8 cellular contexts compared by ENCODE assay signal in genomic region chr2:18387479-18388206, GRCh38.
DNase-seq lines count a peak whose midpoint lies in the region; ATAC-seq and TF ChIP-seq lines count a peak whose summit lies in the region.

No MANE protein-coding gene starts in this region.

- DNase-seq in CMK (ENCODE audit: low read depth): peak; percentile 45
- DNase-seq in NCI-H526 treated with DMSO at 0.1 percent for 48 hours (lab: John Stamatoyannopoulos, UW): peak; percentile 29
- DNase-seq in activated CD8-positive, alpha-beta memory T cell treated with anti-CD3 and anti-CD28 coated beads for 24 hours: peak; percentile 77
- DNase-seq in epithelial cell of esophagus (ENCODE audit: low read depth): peak; percentile 78
- peak; percentile 15 to 38 for DNase-seq in stimulated activated CD8-positive, alpha-beta memory T cell treated with anti-CD3 and anti-CD28 coated beads, Interleukin-7, amount 100 ng/mL, for 4 hours (ENCODE audit: low read depth in 2 of 2)

- peaks cover 14% of the 10 kb centered on the region for H3K4me1 ChIP-seq in muscle layer of colon (ENCODE audit: insufficient read depth, low read length)

- H3K9me3 ChIP-seq in muscle layer of colon (ENCODE audit: low read length): no peaks in the 10 kb centered on the region

- no peaks in the 10 kb centered on the region for H3K36me3 ChIP-seq in muscle layer of colon (ENCODE audit: insufficient read depth, low read length)

- ATAC-seq in GM19438 (IDR thresholded peaks at IDR 0.05; ENCODE audit: low read depth, unreplicated experiment): peak; percentile 80
- peak; percentile 74 for ATAC-seq in HG03469 (IDR thresholded peaks at IDR 0.05; ENCODE audit: unreplicated experiment)

- no peak overlapping the region for H3K9ac ChIP-seq in muscle layer of colon (ENCODE audit: low read length)

- peak; percentile 99 for TF ChIP-seq CTCF in epithelial cell of esophagus (IDR thresholded peaks at IDR 0.05; ENCODE audit: insufficient read depth, low read depth, low read length, missing control alignments)

- H3K4me3 ChIP-seq in epithelial cell of esophagus (ENCODE audit: low read length) (no peak overlapping the region), muscle layer of colon (ENCODE audit: low read depth in 1 of 2, low read length in 2 of 2) (no peak overlapping the region)

- peak overlapping the region; percentile 60 for H3K27ac ChIP-seq in muscle layer of colon (ENCODE audit: low read depth, low read length)

- H3K27me3 ChIP-seq in muscle layer of colon (ENCODE audit: control insufficient read depth in 1 of 2, insufficient read depth in 2 of 2, low read length in 2 of 2): no peaks in the 10 kb centered on the region

Comparison
In these comparisons a context has a peak if more than half of its experiments do, and no peak if none do; other contexts are left out.
1. DNase-seq: peak in every context shown above with its lines; median percentile 78 in epithelial cell of esophagus; 77 in activated CD8-positive, alpha-beta memory T cell treated with anti-CD3 and anti-CD28 coated beads for 24 hours; 45 in CMK; 29 in NCI-H526 treated with DMSO at 0.1 percent for 48 hours; 26 in stimulated activated CD8-positive, alpha-beta memory T cell treated with anti-CD3 and anti-CD28 coated beads, Interleukin-7, amount 100 ng/mL, for 4 hours.